15 cellular contexts compared by ENCODE assay signal in genomic region chr15:65653341-65653740, GRCh38. TPM values are rescaled to one million over a fixed set of nuclear protein-coding genes. Genes with fewer than 3 reads are reported as not detected.
DNase-seq lines count a peak whose midpoint lies in the region; ATAC-seq lines count a peak whose summit lies in the region.
"Had no signal": no experiment of that assay in that cellular context is flagged by ENCODE, and none has a peak within 500 bp of the region (broad histone marks: within the 10 kb centered on the region; RNA-seq: fewer than 3 reads in every experiment).

No MANE protein-coding gene starts in this region.

- POLR2A ChIA-PET in naive thymus-derived CD8-positive, alpha-beta T cell (lab: Charles Lee), result no interaction called here

- H3K4me3 ChIP-seq in right cardiac atrium (ENCODE audit: low read length), result no peak overlapping the region

- no peak overlapping the region for H3K27ac ChIP-seq in right cardiac atrium (ENCODE audit: low read length)
- H3K27ac ChIP-seq: C4-2B had no signal

- H3K4me3 Mint-ChIP-seq in naive thymus-derived CD8-positive, alpha-beta T cell, result peak overlapping the region in 1 of 10 donors; percentile 3
- H3K4me3 Mint-ChIP-seq: activated CD4-positive, alpha-beta T cell treated with anti-CD3 and anti-CD28 coated beads, Interleukin-2, amount 10 ng/mL, durations not matched to agents 24 days and 14 days had no signal

- H3K36me3 Mint-ChIP-seq in naive thymus-derived CD8-positive, alpha-beta T cell, result peaks cover 0 to 66% (median 5%) of the 10 kb centered on the region in 3 donors

- peak overlapping the region in 7 of 10 donors; percentile 4 to 83 (median 57) for H3K27ac Mint-ChIP-seq in naive thymus-derived CD8-positive, alpha-beta T cell
- H3K27ac Mint-ChIP-seq: activated CD4-positive, alpha-beta T cell treated with anti-CD3 and anti-CD28 coated beads, Interleukin-2, amount 10 ng/mL, durations not matched to agents 24 days and 14 days; activated T-helper 2 cell treated with anti-CD3 and anti-CD28 coated beads, Interferon-gamma antibody, Interleukin-2, Interleukin-4, amounts not matched to agents 10 μg/mL and 5 μg/mL and 100 μg/mL, durations not matched to agents 14 hours and 24 hours and 36 hours had no signal

- no peaks in the 10 kb centered on the region for H3K9me3 ChIP-seq in right cardiac atrium (ENCODE audit: control insufficient read depth, low read length)

- H3K4me1 Mint-ChIP-seq in naive thymus-derived CD8-positive, alpha-beta T cell, result peaks cover 0 to 3% (median under 1%) of the 10 kb centered on the region in 4 donors

- DNase-seq in EL, result peak; percentile 47
- peak; percentile 35 for DNase-seq in RKO (ENCODE audit: low spot score)
- peak; percentile 40 for DNase-seq in dedifferentiated amniotic fluid mesenchymal stem cell (ENCODE audit: extremely low spot score)
- DNase-seq in naive thymus-derived CD8-positive, alpha-beta T cell, result no peak
- DNase-seq in effector CD4-positive, alpha-beta T cell, result no peak
- no peak for DNase-seq in retina
- no peak for DNase-seq in right cardiac atrium
- DNase-seq: activated CD4-positive, alpha-beta T cell treated with anti-CD3 and anti-CD28 coated beads, Interleukin-2, amount 10 ng/mL, durations not matched to agents 24 days and 14 days; effector memory CD4-positive, alpha-beta T cell; NCI-H2107; SHP77; stimulated activated CD4-positive, alpha-beta T cell treated with anti-CD3 and anti-CD28 coated beads, Interleukin-15, amount 100 ng/mL, for 24 hours; T-helper 9 cell had no signal

- ATAC-seq in naive thymus-derived CD8-positive, alpha-beta T cell, result no peak
- ATAC-seq in right cardiac atrium, result no peak

- H3K27me3 ChIP-seq in right cardiac atrium (ENCODE audit: control insufficient read depth, insufficient read depth), result no peaks in the 10 kb centered on the region

- intact Hi-C loops in right cardiac atrium (cut with DNase I), result no loop called here

- no peaks in the 10 kb centered on the region for H3K27me3 Mint-ChIP-seq in naive thymus-derived CD8-positive, alpha-beta T cell
- H3K27me3 Mint-ChIP-seq: activated CD4-positive, alpha-beta T cell treated with anti-CD3 and anti-CD28 coated beads, Interleukin-2, amount 10 ng/mL, durations not matched to agents 24 days and 14 days had no signal

- no peaks in the 10 kb centered on the region for H3K9me3 Mint-ChIP-seq in naive thymus-derived CD8-positive, alpha-beta T cell
- H3K9me3 Mint-ChIP-seq: activated CD4-positive, alpha-beta T cell treated with anti-CD3 and anti-CD28 coated beads, Interleukin-2, amount 10 ng/mL, durations not matched to agents 24 days and 14 days; activated T-helper 2 cell treated with anti-CD3 and anti-CD28 coated beads, Interferon-gamma antibody, Interleukin-2, Interleukin-4, amounts not matched to agents 10 μg/mL and 5 μg/mL and 100 μg/mL, durations not matched to agents 14 hours and 24 hours and 36 hours had no signal

- H3K4me1 ChIP-seq in right cardiac atrium (ENCODE audit: control insufficient read depth, insufficient read depth, low read length), result no peaks in the 10 kb centered on the region

RNA-seq across cellular contexts. Expression of gene SLC24A1, which starts 31.6 kb away (rescaled TPM):
- total RNA-seq in naive thymus-derived CD8-positive, alpha-beta T cell, result 1 to 10 TPM; 5.0 to 6.6 TPM
- 1 to 10 TPM in 2 of 3 donors, under 1 TPM in 1; 0.93 to 2.4 (median 1.7) TPM for polyA plus RNA-seq in naive thymus-derived CD8-positive, alpha-beta T cell
- 1 to 10 TPM; 2.3 to 3.1 (median 2.5) TPM for total RNA-seq in right cardiac atrium
- 2.4 TPM for polyA plus RNA-seq in right cardiac atrium

RNA-seq across cellular contexts. Expression of gene INTS14, which starts 42.4 kb away (rescaled TPM):
- 10 to 100 TPM; 48.8 to 53.2 TPM for total RNA-seq in naive thymus-derived CD8-positive, alpha-beta T cell
- 10 to 100 TPM; 20.4 to 30.3 (median 24.0) TPM for polyA plus RNA-seq in naive thymus-derived CD8-positive, alpha-beta T cell
- total RNA-seq in right cardiac atrium, result 10 to 100 TPM; 15.2 to 22.8 (median 18.6) TPM
- polyA plus RNA-seq in right cardiac atrium, result 11.0 TPM

Comparison
In these comparisons a context has a peak if more than half of its experiments do, and no peak if none do; other contexts are left out.
1. DNase-seq: peak in EL (single experiment), RKO (single experiment) and dedifferentiated amniotic fluid mesenchymal stem cell (single experiment); none in naive thymus-derived CD8-positive, alpha-beta T cell (0 of 10), effector CD4-positive, alpha-beta T cell (single experiment), retina (single experiment) and right cardiac atrium (0 of 3).